1 cellular context compared by ENCODE assay signal in the genomic region with DNA sequence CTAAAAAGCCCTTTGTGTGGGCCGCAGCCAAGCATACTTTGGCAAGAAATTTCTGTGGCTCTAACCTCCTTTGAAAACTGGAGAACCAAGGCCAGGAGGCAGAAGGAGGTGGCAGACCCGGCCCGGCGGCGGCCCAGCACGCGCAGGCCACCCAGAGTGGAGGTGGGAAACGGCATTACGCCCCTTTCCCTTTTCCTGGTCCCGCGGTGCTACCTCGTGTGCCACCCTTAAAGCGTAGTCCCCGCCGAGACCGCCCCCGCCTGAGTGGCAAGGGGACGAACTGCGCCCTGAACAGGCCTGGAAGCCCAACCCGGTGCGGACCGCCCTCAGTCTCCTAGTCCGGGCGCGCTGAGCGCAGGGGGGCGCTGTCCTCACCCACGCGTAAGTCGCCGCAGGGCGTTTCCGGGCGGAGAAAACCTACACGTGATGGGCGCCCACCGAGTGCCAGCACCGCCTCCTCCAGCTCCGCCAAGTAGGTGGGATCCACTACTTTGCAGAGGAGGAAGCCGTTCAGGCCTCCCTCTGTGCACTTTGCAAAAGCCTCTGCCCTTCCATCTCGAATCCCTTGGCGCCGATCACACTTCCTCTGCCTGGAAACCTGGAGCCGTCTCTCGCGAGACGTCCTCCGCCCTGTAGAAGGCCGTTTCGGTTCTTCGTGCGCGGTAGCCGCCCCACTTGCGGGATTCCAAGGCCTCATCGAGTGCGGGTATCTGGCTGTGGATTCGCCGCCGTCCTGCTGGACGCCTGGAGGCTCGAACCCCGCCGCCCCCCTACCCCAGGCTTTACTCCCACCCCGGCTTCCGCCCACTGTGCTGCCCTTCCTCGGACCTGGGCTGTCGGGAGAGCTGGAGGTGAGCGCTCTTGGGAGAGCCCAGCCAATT.
A peak's percentile ranks its signal among the peaks of the same experiment; 100 is the strongest.
TF ChIP-seq lines count a peak whose summit lies in the region.

A gene with protein sequence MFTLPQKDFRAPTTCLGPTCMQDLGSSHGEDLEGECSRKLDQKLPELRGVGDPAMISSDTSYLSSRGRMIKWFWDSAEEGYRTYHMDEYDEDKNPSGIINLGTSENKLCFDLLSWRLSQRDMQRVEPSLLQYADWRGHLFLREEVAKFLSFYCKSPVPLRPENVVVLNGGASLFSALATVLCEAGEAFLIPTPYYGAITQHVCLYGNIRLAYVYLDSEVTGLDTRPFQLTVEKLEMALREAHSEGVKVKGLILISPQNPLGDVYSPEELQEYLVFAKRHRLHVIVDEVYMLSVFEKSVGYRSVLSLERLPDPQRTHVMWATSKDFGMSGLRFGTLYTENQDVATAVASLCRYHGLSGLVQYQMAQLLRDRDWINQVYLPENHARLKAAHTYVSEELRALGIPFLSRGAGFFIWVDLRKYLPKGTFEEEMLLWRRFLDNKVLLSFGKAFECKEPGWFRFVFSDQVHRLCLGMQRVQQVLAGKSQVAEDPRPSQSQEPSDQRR (plus strand): TSS at position 420 of the 881 bp plus-strand sequence. CDS start 1,358 bp downstream, outside the sequence.

TF ChIP-seq in HEK293, 187 proteins besides CTCF, POLR2A, EP300 and RAD21 (continued from another document and continues in another):
- TF ChIP-seq PATZ1 (tag by site-specific recombination; IDR thresholded peaks at IDR 0.05) (peak; percentile 58), SP3 (tag by site-specific recombination; IDR thresholded peaks at IDR 0.05) (peak; percentile 70), ZNF518A (tag by site-specific recombination; conservative IDR thresholded peaks at IDR 0.05; ENCODE audit: low read depth) (no peak), ZNF510 (tag by site-specific recombination; IDR thresholded peaks at IDR 0.05; ENCODE audit: insufficient replicate concordance) (no peak), ZNF792 (tag by site-specific recombination; IDR thresholded peaks at IDR 0.05) (no peak), ZFP41 (tag by site-specific recombination; IDR thresholded peaks at IDR 0.05; ENCODE audit: borderline replicate concordance) (no peak), ZNF677 (tag by site-specific recombination; IDR thresholded peaks at IDR 0.05) (no peak), TRIM28 (IDR thresholded peaks at IDR 0.05; ENCODE audit: borderline replicate concordance, low read length) (no peak), KLF16 (tag by site-specific recombination; IDR thresholded peaks at IDR 0.05) (peak; percentile 58; the same call in 1 of the 2 replicates), ZNF37A (tag by site-specific recombination; IDR thresholded peaks at IDR 0.05) (no peak), ZNF404 (tag by site-specific recombination; IDR thresholded peaks at IDR 0.05) (no peak), KLF9 (tag by site-specific recombination; IDR thresholded peaks at IDR 0.05; ENCODE audit: low read depth) (peak; percentile 29; the same call in 1 of the 2 replicates), KLF10 (tag by site-specific recombination; IDR thresholded peaks at IDR 0.05) (peak; percentile 54; the same call in 1 of the 2 replicates), ZNF580 (tag by site-specific recombination; IDR thresholded peaks at IDR 0.05) (peak; percentile 31; the same call in 1 of the 2 replicates), ZNF791 (tag by site-specific recombination; IDR thresholded peaks at IDR 0.05) (no peak), MYNN (tag by site-specific recombination; IDR thresholded peaks at IDR 0.05; ENCODE audit: borderline replicate concordance) (no peak), ZSCAN18 (tag by site-specific recombination; IDR thresholded peaks at IDR 0.05) (no peak), ZBTB21 (tag by site-specific recombination; IDR thresholded peaks at IDR 0.05) (no peak), KLF7 (tag by site-specific recombination; IDR thresholded peaks at IDR 0.05; ENCODE audit: borderline replicate concordance) (peak; percentile 19; the same call in 1 of the 2 replicates), ZNF600 (tag by site-specific recombination; IDR thresholded peaks at IDR 0.05) (peak; percentile 71; the same call in 1 of the 2 replicates), PBX3 (CRISPR knock-in tag; IDR thresholded peaks at IDR 0.05) (no peak), ZSCAN23 (tag by site-specific recombination; IDR thresholded peaks at IDR 0.05) (no peak), BCL6B (tag by site-specific recombination; IDR thresholded peaks at IDR 0.05) (no peak), GLI2 (tag by site-specific recombination; IDR thresholded peaks at IDR 0.05; ENCODE audit: borderline replicate concordance, low read depth) (no peak), TSHZ1 (tag by site-specific recombination; IDR thresholded peaks at IDR 0.05; ENCODE audit: borderline replicate concordance) (no peak), ZFP3 (tag by site-specific recombination; IDR thresholded peaks at IDR 0.05; ENCODE audit: low read depth) (no peak), ZFHX2 (tag by site-specific recombination; conservative IDR thresholded peaks at IDR 0.05) (peak; percentile 95), ZNF16 (tag by site-specific recombination; IDR thresholded peaks at IDR 0.05; ENCODE audit: low read depth) (no peak), RBAK (tag by site-specific recombination; IDR thresholded peaks at IDR 0.05) (no peak), WT1 (tag by site-specific recombination; IDR thresholded peaks at IDR 0.05) (no peak)
- TF ChIP-seq, protein P1, sequence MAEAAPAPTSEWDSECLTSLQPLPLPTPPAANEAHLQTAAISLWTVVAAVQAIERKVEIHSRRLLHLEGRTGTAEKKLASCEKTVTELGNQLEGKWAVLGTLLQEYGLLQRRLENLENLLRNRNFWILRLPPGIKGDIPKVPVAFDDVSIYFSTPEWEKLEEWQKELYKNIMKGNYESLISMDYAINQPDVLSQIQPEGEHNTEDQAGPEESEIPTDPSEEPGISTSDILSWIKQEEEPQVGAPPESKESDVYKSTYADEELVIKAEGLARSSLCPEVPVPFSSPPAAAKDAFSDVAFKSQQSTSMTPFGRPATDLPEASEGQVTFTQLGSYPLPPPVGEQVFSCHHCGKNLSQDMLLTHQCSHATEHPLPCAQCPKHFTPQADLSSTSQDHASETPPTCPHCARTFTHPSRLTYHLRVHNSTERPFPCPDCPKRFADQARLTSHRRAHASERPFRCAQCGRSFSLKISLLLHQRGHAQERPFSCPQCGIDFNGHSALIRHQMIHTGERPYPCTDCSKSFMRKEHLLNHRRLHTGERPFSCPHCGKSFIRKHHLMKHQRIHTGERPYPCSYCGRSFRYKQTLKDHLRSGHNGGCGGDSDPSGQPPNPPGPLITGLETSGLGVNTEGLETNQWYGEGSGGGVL (tag by site-specific recombination; IDR thresholded peaks at IDR 0.05), result no peak
